ENCODE assay signal across 12 cellular contexts in genomic region chr4:170088686-170089085, GRCh38. TPM values are rescaled to one million over a fixed set of nuclear protein-coding genes. Genes with fewer than 3 reads are reported as not detected.
A peak's percentile ranks its signal among the peaks of the same experiment; 100 is the strongest.
DNase-seq lines count a peak whose midpoint lies in the region; ATAC-seq and TF ChIP-seq lines count a peak whose summit lies in the region.
"Had no signal": no experiment of that assay in that cellular context is flagged by ENCODE, and none has a peak within 500 bp of the region (broad histone marks: within the 10 kb centered on the region; RNA-seq: fewer than 3 reads in every experiment).

No MANE protein-coding gene starts in this region.

- peaks cover 0 to 4% of the 10 kb centered on the region in 2 donors for H3K36me3 ChIP-seq in thyroid gland

- H3K27ac ChIP-seq in coronary artery (no peak overlapping the region), thyroid gland (no peak overlapping the region)

- H3K27ac Mint-ChIP-seq in nephron progenitor cell: peak overlapping the region; percentile 94
- H3K27ac Mint-ChIP-seq: activated T-cell treated with anti-CD3 and anti-CD28 coated beads, Interleukin-2, amount 50 U/mL, for 24 hours had no signal

- no peaks in the 10 kb centered on the region for H3K27me3 ChIP-seq in thyroid gland

- in situ Hi-C loops in KBM-7 (cut with MboI; ENCODE audit: low pct_unique_long_range_greater_than_20kb, low sequenced_read_pairs): no loop called here

- no peak for TF ChIP-seq POLR2A in thyroid gland (IDR thresholded peaks at IDR 0.05)

- no peaks in the 10 kb centered on the region for H3K4me1 ChIP-seq in thyroid gland

- H3K4me3 Mint-ChIP-seq in nephron progenitor cell: peak overlapping the region; percentile 95

- TF ChIP-seq CTCF in AG10803 (conservative IDR thresholded peaks at IDR 0.05; ENCODE audit: low read length): no peak
- no peak for TF ChIP-seq CTCF in coronary artery (IDR thresholded peaks at IDR 0.05)
- TF ChIP-seq CTCF in nephron progenitor cell (IDR thresholded peaks at IDR 0.05): no peak
- no peak for TF ChIP-seq CTCF in thyroid gland (IDR thresholded peaks at IDR 0.05)

- no peaks in the 10 kb centered on the region for H3K9me3 ChIP-seq in thyroid gland

- no peak for ATAC-seq in GM21825 (IDR thresholded peaks at IDR 0.05; ENCODE audit: unreplicated experiment)

- H3K9me3 Mint-ChIP-seq in nephron progenitor cell: peaks cover 7% of the 10 kb centered on the region
- H3K9me3 Mint-ChIP-seq: activated T-cell treated with anti-CD3 and anti-CD28 coated beads, Interleukin-2, amount 50 U/mL, for 24 hours had no signal

- H3K36me3 Mint-ChIP-seq in nephron progenitor cell (ENCODE audit: low read depth): peaks cover 46% of the 10 kb centered on the region

- WGBS in thyroid gland, 2 donors: 77 to 82% methylated on average over 2 of the region's 2 CpGs

- no peak for DNase-seq in AG10803 (ENCODE audit: low read depth)
- DNase-seq in NCI-H146 (lab: John Stamatoyannopoulos, UW): peak; percentile 17
- DNase-seq in coronary artery (ENCODE audit: low spot score): no peak
- DNase-seq in nephron progenitor cell: no peak
- no peak for DNase-seq in ecto neural progenitor cell (ENCODE audit: low spot score)
- DNase-seq in thyroid gland: no peak
- no peak for DNase-seq in KBM-7
- DNase-seq: activated T-cell treated with anti-CD3 and anti-CD28 coated beads, Interleukin-2, amount 50 U/mL, for 24 hours; effector memory CD4-positive, alpha-beta T cell; MM.1S had no signal

- H3K4me1 Mint-ChIP-seq in nephron progenitor cell: peaks cover 42% of the 10 kb centered on the region

- H3K4me3 ChIP-seq in AG10803 (ENCODE audit: low read length): peak overlapping the region; percentile 80
- H3K4me3 ChIP-seq in coronary artery: peak overlapping the region; percentile 80
- H3K4me3 ChIP-seq in thyroid gland (replicated peaks in 1 of 3): peak overlapping the region in 1 of 3 donors; percentile 43

- intact Hi-C loops in thyroid gland (cut with DNase I): no loop called here

- no peaks in the 10 kb centered on the region for H3K27me3 Mint-ChIP-seq in nephron progenitor cell (ENCODE audit: low read depth, poor library complexity)

RNA-seq across cellular contexts. Expression of gene AADAT, which starts 1.1 kb away (rescaled TPM):
- 10 to 100 TPM in 2 of 4 donors, 1 to 10 TPM in 2; 5.7 to 12.1 (median 8.9) TPM for total RNA-seq in thyroid gland
- total RNA-seq: mononuclear cell had no signal
